In the genomic region with DNA sequence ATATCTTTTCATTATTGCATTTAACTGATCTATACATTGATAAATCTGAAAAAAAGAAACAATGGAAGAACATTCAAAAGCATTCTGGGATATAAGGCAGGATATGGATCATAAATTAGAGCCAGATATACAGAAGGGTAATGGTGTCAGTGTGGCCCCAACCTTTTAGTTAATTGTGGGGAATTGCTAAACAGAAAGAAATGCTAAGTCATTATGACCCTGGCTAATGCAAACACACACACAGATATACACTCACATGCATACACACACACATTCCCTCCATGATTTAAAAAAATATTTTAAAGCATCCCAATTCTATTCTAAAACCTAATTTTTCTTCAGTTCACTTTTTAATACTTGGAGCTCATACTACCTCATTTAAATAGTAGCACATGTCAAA, we compare ENCODE assay signal across 21 cellular contexts.
"Had no signal": no experiment of that assay in that cellular context is flagged by ENCODE, and none has a peak within 500 bp of the region (broad histone marks: within the 10 kb centered on the region; RNA-seq: fewer than 3 reads in every experiment).

No MANE protein-coding gene starts in this region.

- ATAC-seq: left ventricle myocardium superior; lower lobe of right lung; natural killer cell treated with Interleukin-12 subunit alpha and Interleukin-12 subunit beta and Interleukin-15 and Interleukin-18, amount 100 ng/mL, for 72 hours; sciatic nerve; stimulated activated effector memory CD8-positive, alpha-beta T cell treated with anti-CD3 and anti-CD28 coated beads, Interleukin-12 subunit alpha, Interleukin-12 subunit beta, amount 100 ng/mL, for 72 hours had no signal

- DNase-seq: dorsolateral prefrontal cortex; effector CD4-positive, alpha-beta T cell; foreskin melanocyte; hypothalamus; immature natural killer cell; left ventricle myocardium superior; lower lobe of right lung; stimulated activated CD4-positive, alpha-beta T cell treated with anti-CD3 and anti-CD28 coated beads, Interleukin-2, amount 100 ng/mL, for 24 hours; stimulated activated CD4-positive, alpha-beta T cell treated with anti-CD3 and anti-CD28 coated beads, Interleukin-4, amount 100 ng/mL, for 24 hours; stimulated activated naive CD4-positive, alpha-beta T cell treated with Interleukin-2 at 50 U/mL for 16 hours; stomach; thyroid gland; trophoblast cell had no signal

- H3K27ac ChIP-seq: dorsolateral prefrontal cortex, lower lobe of right lung, neutrophil, parathyroid adenoma, stomach, thyroid gland, vagina had no signal

- H3K36me3 Mint-ChIP-seq: immature natural killer cell; natural killer cell treated with Interleukin-12 subunit alpha and Interleukin-12 subunit beta and Interleukin-15 and Interleukin-18, amount 100 ng/mL, for 72 hours; stimulated activated effector memory CD8-positive, alpha-beta T cell treated with anti-CD3 and anti-CD28 coated beads, Interleukin-12 subunit alpha, Interleukin-12 subunit beta, amount 100 ng/mL, for 72 hours had no signal

- H3K36me3 ChIP-seq: lower lobe of right lung, neutrophil, stomach, thyroid gland, vagina had no signal

- H3K4me1 Mint-ChIP-seq: immature natural killer cell; stimulated activated effector memory CD8-positive, alpha-beta T cell treated with anti-CD3 and anti-CD28 coated beads, Interleukin-12 subunit alpha, Interleukin-12 subunit beta, amount 100 ng/mL, for 72 hours had no signal

- H3K27me3 ChIP-seq: dorsolateral prefrontal cortex, neutrophil, stomach, thyroid gland, vagina had no signal

- H2AFZ ChIP-seq: parathyroid adenoma had no signal

- H3K4me3 ChIP-seq: dorsolateral prefrontal cortex, lower lobe of right lung, stomach, thyroid gland, vagina had no signal

- H3K9me3 Mint-ChIP-seq: neural crest cell had no signal

- H3K27ac Mint-ChIP-seq: immature natural killer cell; natural killer cell treated with Interleukin-12 subunit alpha and Interleukin-12 subunit beta and Interleukin-15 and Interleukin-18, amount 100 ng/mL, for 72 hours; progenitor cell of endocrine pancreas; stimulated activated effector memory CD8-positive, alpha-beta T cell treated with anti-CD3 and anti-CD28 coated beads, Interleukin-12 subunit alpha, Interleukin-12 subunit beta, amount 100 ng/mL, for 72 hours had no signal

- H3K4me3 Mint-ChIP-seq: immature natural killer cell; natural killer cell treated with Interleukin-12 subunit alpha and Interleukin-12 subunit beta and Interleukin-15 and Interleukin-18, amount 100 ng/mL, for 72 hours; neural crest cell; stimulated activated effector memory CD8-positive, alpha-beta T cell treated with anti-CD3 and anti-CD28 coated beads, Interleukin-12 subunit alpha, Interleukin-12 subunit beta, amount 100 ng/mL, for 72 hours had no signal

- H3K9ac ChIP-seq: parathyroid adenoma had no signal

- H3K4me1 ChIP-seq: lower lobe of right lung, parathyroid adenoma had no signal

- H3K79me2 ChIP-seq: parathyroid adenoma had no signal

- H3K9me3 ChIP-seq: lower lobe of right lung, neutrophil, stomach, thyroid gland, vagina had no signal
